ENCODE assay signal across 8 cellular contexts in genomic region chr11:82718307-82718706, GRCh38. TPM values are rescaled to one million over a fixed set of nuclear protein-coding genes. Genes with fewer than 3 reads are reported as not detected.
DNase-seq lines count a peak whose midpoint lies in the region; ATAC-seq, FAIRE-seq and TF ChIP-seq lines count a peak whose summit lies in the region.

No MANE protein-coding gene starts in this region.

- FAIRE-seq in GM12892 (lab: Jason Lieb, UNC) = peak; percentile 30

- H3K4me1 ChIP-seq in Panc1 (ENCODE audit: control insufficient read depth, insufficient read depth, low read length) = no peaks in the 10 kb centered on the region; the same call in 1 of the 2 replicates
- H3K4me1 ChIP-seq in lung (ENCODE audit: control insufficient read depth in 2 of 2, insufficient read depth in 2 of 2, low read length in 2 of 2) = no peaks in the 10 kb centered on the region
- peaks cover 9% of the 10 kb centered on the region in 2 donors for H3K4me1 ChIP-seq in aorta (ENCODE audit: control insufficient read depth in 1 of 2, insufficient read depth in 2 of 2, low read length in 2 of 2)

- peak; percentile 83 for ATAC-seq in Panc1
- peak; percentile 67 for ATAC-seq in lung (ENCODE audit: insufficient read depth, low FRiP score)
- peak; percentile 85 for ATAC-seq in aorta (ENCODE audit: low FRiP score)
- no peak for ATAC-seq in GM18873 (IDR thresholded peaks at IDR 0.05; ENCODE audit: low FRiP score, unreplicated experiment)

- CTCF ChIA-PET in Panc1 (lab: Charles Lee) = interaction anchor here (0.6 to 0.7 kb wide), 2 partner anchors 358 to 380 kb away, joined by 4 to 5 read pairs; no protein-coding TSS in a partner anchor

- no peak overlapping the region for H3K27ac ChIP-seq in HL-60 (replicated peaks)
- no peak overlapping the region for H3K27ac ChIP-seq in Panc1 (ENCODE audit: low read length)
- no peak overlapping the region for H3K27ac ChIP-seq in lung (ENCODE audit: low read depth in 1 of 2, low read length in 1 of 2)
- H3K27ac ChIP-seq in aorta (ENCODE audit: low read depth in 1 of 2, low read length in 2 of 2) = no peak overlapping the region

- H3K36me3 ChIP-seq in Panc1 (ENCODE audit: control insufficient read depth, insufficient read depth, low read length) = no peaks in the 10 kb centered on the region
- H3K36me3 ChIP-seq in lung (ENCODE audit: control insufficient read depth in 2 of 2, insufficient read depth in 2 of 2, low read length in 2 of 2) = no peaks in the 10 kb centered on the region
- no peaks in the 10 kb centered on the region for H3K36me3 ChIP-seq in aorta (ENCODE audit: control insufficient read depth in 1 of 2, insufficient read depth in 2 of 2, low read length in 1 of 2)

- POLR2A ChIA-PET in Panc1 (lab: Charles Lee) = no interaction called here

- intact Hi-C loops in Panc1 (cut with micrococcal nuclease; ENCODE audit: unreplicated experiment) = loop anchor here (1.0 kb wide), 1 partner anchor 146 kb away; no protein-coding TSS in a partner anchor
- intact Hi-C loops in aorta (cut with DNase I) = loop anchor here in 1 of 2 donors (2.0 kb wide), 1 partner anchor 146 kb away; no protein-coding TSS in a partner anchor

- peak; percentile 73 for DNase-seq in AG20443 (ENCODE audit: low spot score)
- DNase-seq in GM12892 (ENCODE audit: insufficient read length) = no peak
- peak in 1 of 2 experiments; percentile 8 for DNase-seq in HL-60 (ENCODE audit: low read depth in 1 of 2, low spot score in 1 of 2)
- DNase-seq in Panc1 (ENCODE audit: low read depth, low spot score) = peak; percentile 25
- peak; percentile 46 for DNase-seq in dedifferentiated amniotic fluid mesenchymal stem cell (ENCODE audit: extremely low spot score)
- no peak for DNase-seq in lung (ENCODE audit: low spot score)
- peak in 1 of 2 donors; percentile 46 for DNase-seq in aorta

- WGBS in lung, 2 donors = 29 to 30% methylated on average over 5 of the region's 5 CpGs
- WGBS in aorta, 2 donors = 8 to 12% methylated on average over 5 of the region's 5 CpGs

- in situ Hi-C loops in Panc1 (cut with HindIII; ENCODE audit: low pct_unique_long_range_greater_than_20kb, low sequenced_read_pairs) = no loop called here

- H3K4me3 ChIP-seq in HL-60 (replicated peaks; ENCODE audit: insufficient read depth, low read length) (no peak overlapping the region), Panc1 (ENCODE audit: low read depth in 2 of 2, low read length in 2 of 2) (no peak overlapping the region), lung (no peak overlapping the region), aorta (ENCODE audit: low read length in 2 of 2) (no peak overlapping the region)

- H3K27me3 ChIP-seq in HL-60 (ENCODE audit: insufficient read depth, poor library complexity, severe bottlenecking) (peaks cover 6% of the 10 kb centered on the region), Panc1 (ENCODE audit: control insufficient read depth, insufficient read depth, low read length) (peaks cover 7% of the 10 kb centered on the region), lung (ENCODE audit: control insufficient read depth, insufficient read depth) (no peaks in the 10 kb centered on the region), aorta (ENCODE audit: control insufficient read depth in 1 of 2, insufficient read depth in 2 of 2, low read length in 1 of 2) (no peaks in the 10 kb centered on the region)

- no TSS peak for BruUV-seq in Panc1 (replicated peaks; lab: Mats Ljungman, UMichigan)

- H3K9me3 ChIP-seq in Panc1 (ENCODE audit: control insufficient read depth, insufficient read depth, low read depth, low read length) (no peaks in the 10 kb centered on the region), lung (ENCODE audit: control insufficient read depth in 2 of 2, insufficient read depth in 1 of 2, low read length in 1 of 2) (no peaks in the 10 kb centered on the region), aorta (ENCODE audit: control insufficient read depth, low read length) (no peaks in the 10 kb centered on the region)

- no peak for TF ChIP-seq POLR2A in GM12892 (IDR thresholded peaks at IDR 0.05; ENCODE audit: low read depth, low read length)

- TF ChIP-seq CTCF in HL-60 (IDR thresholded peaks at IDR 0.05; ENCODE audit: insufficient read depth, low read length) (peak; percentile 33), Panc1 (IDR thresholded peaks at IDR 0.05) (peak; percentile 91), lung (IDR thresholded peaks at IDR 0.05; ENCODE audit: control extremely low read depth, extremely low read depth) (peak; percentile 17)

RNA-seq across cellular contexts. Expression of gene FAM181B, which starts 15.4 kb away (rescaled TPM):
- polyA plus RNA-seq in GM12892 (2012; ENCODE audit: missing spikeins) = not detected
- 0.69 TPM for total RNA-seq in Panc1 (2021; ENCODE audit: unreplicated experiment)
- polyA plus RNA-seq in Panc1 (2012; ENCODE audit: insufficient read length) = 0.33 TPM
- total RNA-seq in lung = under 1 TPM; 0.21 to 0.23 TPM
- polyA plus RNA-seq in lung = under 1 TPM; 0.02 to 0.06 TPM
- total RNA-seq in aorta = 1 to 10 TPM; 1.7 to 1.9 TPM
- polyA plus RNA-seq in aorta = 1 to 10 TPM; 1.3 to 1.8 TPM

Comparison
In these comparisons a context has a peak if more than half of its experiments do, and no peak if none do; other contexts are left out.
1. DNase-seq: peak in AG20443 (single experiment), Panc1 (single experiment) and dedifferentiated amniotic fluid mesenchymal stem cell (single experiment); none in GM12892 (single experiment) and lung (single experiment).
2. CTCF ChIP-seq: peak in every context shown above with its lines; median percentile 91 in Panc1; 33 in HL-60; 17 in lung.